1 cellular context compared by ENCODE assay signal in the genomic region with DNA sequence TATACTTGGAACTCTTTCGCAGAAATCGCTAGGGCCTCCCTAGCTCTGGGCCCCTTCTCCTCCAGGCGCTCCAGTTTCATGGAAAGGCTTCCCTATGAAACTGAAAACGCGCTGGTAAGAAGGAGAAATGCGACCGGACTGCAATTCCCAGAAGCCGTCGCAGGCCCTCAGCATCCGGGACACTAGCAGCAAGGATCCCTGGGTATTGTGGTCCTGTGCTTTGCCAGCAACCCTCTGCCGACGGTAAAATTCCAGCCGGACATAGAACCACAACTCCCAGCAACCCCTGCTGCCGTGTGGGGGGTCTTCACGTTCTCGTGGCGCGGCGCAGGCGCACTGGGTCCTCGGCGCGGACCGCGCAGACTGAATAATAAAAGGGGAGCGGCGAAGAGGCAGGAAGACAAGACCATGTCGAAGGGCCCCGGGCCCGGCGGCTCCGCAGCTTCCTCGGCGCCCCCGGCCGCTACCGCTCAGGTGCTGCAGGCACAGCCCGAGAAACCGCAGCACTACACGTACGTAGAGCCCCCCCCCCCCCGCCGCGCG.
A peak's percentile ranks its signal among the peaks of the same experiment; 100 is the strongest.
TF ChIP-seq lines count a peak whose summit lies in the region.

A gene with protein sequence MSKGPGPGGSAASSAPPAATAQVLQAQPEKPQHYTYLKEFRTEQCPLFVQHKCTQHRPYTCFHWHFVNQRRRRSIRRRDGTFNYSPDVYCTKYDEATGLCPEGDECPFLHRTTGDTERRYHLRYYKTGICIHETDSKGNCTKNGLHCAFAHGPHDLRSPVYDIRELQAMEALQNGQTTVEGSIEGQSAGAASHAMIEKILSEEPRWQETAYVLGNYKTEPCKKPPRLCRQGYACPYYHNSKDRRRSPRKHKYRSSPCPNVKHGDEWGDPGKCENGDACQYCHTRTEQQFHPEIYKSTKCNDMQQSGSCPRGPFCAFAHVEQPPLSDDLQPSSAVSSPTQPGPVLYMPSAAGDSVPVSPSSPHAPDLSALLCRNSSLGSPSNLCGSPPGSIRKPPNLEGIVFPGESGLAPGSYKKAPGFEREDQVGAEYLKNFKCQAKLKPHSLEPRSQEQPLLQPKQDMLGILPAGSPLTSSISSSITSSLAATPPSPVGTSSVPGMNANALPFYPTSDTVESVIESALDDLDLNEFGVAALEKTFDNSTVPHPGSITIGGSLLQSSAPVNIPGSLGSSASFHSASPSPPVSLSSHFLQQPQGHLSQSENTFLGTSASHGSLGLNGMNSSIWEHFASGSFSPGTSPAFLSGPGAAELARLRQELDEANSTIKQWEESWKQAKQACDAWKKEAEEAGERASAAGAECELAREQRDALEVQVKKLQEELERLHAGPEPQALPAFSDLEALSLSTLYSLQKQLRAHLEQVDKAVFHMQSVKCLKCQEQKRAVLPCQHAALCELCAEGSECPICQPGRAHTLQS (plus strand): TSS at position 334 of the 543 bp plus-strand sequence. CDS start 75 bp downstream, at position 409.

TF ChIP-seq in HepG2, 621 proteins besides CTCF, POLR2A, EP300 and RAD21 (continued from another document and continues in another):
- TF ChIP-seq, protein P1, sequence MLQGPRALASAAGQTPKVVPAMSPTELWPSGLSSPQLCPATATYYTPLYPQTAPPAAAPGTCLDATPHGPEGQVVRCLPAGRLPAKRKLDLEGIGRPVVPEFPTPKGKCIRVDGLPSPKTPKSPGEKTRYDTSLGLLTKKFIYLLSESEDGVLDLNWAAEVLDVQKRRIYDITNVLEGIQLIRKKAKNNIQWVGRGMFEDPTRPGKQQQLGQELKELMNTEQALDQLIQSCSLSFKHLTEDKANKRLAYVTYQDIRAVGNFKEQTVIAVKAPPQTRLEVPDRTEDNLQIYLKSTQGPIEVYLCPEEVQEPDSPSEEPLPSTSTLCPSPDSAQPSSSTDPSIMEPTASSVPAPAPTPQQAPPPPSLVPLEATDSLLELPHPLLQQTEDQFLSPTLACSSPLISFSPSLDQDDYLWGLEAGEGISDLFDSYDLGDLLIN (CRISPR knock-in tag; IDR thresholded peaks at IDR 0.05; ENCODE audit: borderline replicate concordance), result peak; percentile 87
- TF ChIP-seq, protein P2, sequence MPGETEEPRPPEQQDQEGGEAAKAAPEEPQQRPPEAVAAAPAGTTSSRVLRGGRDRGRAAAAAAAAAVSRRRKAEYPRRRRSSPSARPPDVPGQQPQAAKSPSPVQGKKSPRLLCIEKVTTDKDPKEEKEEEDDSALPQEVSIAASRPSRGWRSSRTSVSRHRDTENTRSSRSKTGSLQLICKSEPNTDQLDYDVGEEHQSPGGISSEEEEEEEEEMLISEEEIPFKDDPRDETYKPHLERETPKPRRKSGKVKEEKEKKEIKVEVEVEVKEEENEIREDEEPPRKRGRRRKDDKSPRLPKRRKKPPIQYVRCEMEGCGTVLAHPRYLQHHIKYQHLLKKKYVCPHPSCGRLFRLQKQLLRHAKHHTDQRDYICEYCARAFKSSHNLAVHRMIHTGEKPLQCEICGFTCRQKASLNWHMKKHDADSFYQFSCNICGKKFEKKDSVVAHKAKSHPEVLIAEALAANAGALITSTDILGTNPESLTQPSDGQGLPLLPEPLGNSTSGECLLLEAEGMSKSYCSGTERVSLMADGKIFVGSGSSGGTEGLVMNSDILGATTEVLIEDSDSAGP (CRISPR knock-in tag; IDR thresholded peaks at IDR 0.05; ENCODE audit: borderline replicate concordance), result 0 out of 2 replicates have a peak, but pooled peaks have one; percentile 63
- TF ChIP-seq MTA3 (CRISPR knock-in tag; IDR thresholded peaks at IDR 0.05) (no peak), ZZZ3 (CRISPR knock-in tag; IDR thresholded peaks at IDR 0.05; ENCODE audit: borderline replicate concordance) (no peak), ZNF7 (CRISPR knock-in tag; IDR thresholded peaks at IDR 0.05) (no peak), MEIS2 (CRISPR knock-in tag; IDR thresholded peaks at IDR 0.05) (no peak), ELF4 (CRISPR knock-in tag; IDR thresholded peaks at IDR 0.05; ENCODE audit: borderline replicate concordance) (peak; percentile 38; the same call in 1 of the 2 replicates), ZNF749 (CRISPR knock-in tag; IDR thresholded peaks at IDR 0.05; ENCODE audit: borderline replicate concordance) (no peak), SALL1 (CRISPR knock-in tag; IDR thresholded peaks at IDR 0.05) (no peak; the same call in 1 of the 2 replicates), TMF1 (CRISPR knock-in tag; IDR thresholded peaks at IDR 0.05; ENCODE audit: low read depth) (no peak), REPIN1 (CRISPR knock-in tag; IDR thresholded peaks at IDR 0.05; ENCODE audit: borderline replicate concordance, low read depth) (peak; percentile 76; the same call in 1 of the 2 replicates), ZNF460 (CRISPR knock-in tag; IDR thresholded peaks at IDR 0.05; ENCODE audit: borderline replicate concordance) (peak; percentile 37; the same call in 1 of the 2 replicates), TARDBP (CRISPR knock-in tag; IDR thresholded peaks at IDR 0.05) (peak; percentile 85), LCORL (IDR thresholded peaks at IDR 0.05) (no peak), LCORL (CRISPR knock-in tag; IDR thresholded peaks at IDR 0.05) (no peak), NFYB (CRISPR knock-in tag; IDR thresholded peaks at IDR 0.05) (peak; percentile 39; the same call in 1 of the 2 replicates), ZNF501 (CRISPR knock-in tag; IDR thresholded peaks at IDR 0.05) (peak; percentile 69), DR1 (CRISPR knock-in tag; IDR thresholded peaks at IDR 0.05) (peak; percentile 47; the same call in 1 of the 2 replicates), BRD4 (CRISPR knock-in tag; IDR thresholded peaks at IDR 0.05) (no peak; the same call in none of the 2 replicates), ZNF652 (CRISPR knock-in tag; IDR thresholded peaks at IDR 0.05; ENCODE audit: borderline replicate concordance, low read depth) (no peak; the same call in 1 of the 2 replicates), ZNF337 (CRISPR knock-in tag; IDR thresholded peaks at IDR 0.05; ENCODE audit: borderline replicate concordance, low read depth) (no peak)
- TF ChIP-seq, protein P3, sequence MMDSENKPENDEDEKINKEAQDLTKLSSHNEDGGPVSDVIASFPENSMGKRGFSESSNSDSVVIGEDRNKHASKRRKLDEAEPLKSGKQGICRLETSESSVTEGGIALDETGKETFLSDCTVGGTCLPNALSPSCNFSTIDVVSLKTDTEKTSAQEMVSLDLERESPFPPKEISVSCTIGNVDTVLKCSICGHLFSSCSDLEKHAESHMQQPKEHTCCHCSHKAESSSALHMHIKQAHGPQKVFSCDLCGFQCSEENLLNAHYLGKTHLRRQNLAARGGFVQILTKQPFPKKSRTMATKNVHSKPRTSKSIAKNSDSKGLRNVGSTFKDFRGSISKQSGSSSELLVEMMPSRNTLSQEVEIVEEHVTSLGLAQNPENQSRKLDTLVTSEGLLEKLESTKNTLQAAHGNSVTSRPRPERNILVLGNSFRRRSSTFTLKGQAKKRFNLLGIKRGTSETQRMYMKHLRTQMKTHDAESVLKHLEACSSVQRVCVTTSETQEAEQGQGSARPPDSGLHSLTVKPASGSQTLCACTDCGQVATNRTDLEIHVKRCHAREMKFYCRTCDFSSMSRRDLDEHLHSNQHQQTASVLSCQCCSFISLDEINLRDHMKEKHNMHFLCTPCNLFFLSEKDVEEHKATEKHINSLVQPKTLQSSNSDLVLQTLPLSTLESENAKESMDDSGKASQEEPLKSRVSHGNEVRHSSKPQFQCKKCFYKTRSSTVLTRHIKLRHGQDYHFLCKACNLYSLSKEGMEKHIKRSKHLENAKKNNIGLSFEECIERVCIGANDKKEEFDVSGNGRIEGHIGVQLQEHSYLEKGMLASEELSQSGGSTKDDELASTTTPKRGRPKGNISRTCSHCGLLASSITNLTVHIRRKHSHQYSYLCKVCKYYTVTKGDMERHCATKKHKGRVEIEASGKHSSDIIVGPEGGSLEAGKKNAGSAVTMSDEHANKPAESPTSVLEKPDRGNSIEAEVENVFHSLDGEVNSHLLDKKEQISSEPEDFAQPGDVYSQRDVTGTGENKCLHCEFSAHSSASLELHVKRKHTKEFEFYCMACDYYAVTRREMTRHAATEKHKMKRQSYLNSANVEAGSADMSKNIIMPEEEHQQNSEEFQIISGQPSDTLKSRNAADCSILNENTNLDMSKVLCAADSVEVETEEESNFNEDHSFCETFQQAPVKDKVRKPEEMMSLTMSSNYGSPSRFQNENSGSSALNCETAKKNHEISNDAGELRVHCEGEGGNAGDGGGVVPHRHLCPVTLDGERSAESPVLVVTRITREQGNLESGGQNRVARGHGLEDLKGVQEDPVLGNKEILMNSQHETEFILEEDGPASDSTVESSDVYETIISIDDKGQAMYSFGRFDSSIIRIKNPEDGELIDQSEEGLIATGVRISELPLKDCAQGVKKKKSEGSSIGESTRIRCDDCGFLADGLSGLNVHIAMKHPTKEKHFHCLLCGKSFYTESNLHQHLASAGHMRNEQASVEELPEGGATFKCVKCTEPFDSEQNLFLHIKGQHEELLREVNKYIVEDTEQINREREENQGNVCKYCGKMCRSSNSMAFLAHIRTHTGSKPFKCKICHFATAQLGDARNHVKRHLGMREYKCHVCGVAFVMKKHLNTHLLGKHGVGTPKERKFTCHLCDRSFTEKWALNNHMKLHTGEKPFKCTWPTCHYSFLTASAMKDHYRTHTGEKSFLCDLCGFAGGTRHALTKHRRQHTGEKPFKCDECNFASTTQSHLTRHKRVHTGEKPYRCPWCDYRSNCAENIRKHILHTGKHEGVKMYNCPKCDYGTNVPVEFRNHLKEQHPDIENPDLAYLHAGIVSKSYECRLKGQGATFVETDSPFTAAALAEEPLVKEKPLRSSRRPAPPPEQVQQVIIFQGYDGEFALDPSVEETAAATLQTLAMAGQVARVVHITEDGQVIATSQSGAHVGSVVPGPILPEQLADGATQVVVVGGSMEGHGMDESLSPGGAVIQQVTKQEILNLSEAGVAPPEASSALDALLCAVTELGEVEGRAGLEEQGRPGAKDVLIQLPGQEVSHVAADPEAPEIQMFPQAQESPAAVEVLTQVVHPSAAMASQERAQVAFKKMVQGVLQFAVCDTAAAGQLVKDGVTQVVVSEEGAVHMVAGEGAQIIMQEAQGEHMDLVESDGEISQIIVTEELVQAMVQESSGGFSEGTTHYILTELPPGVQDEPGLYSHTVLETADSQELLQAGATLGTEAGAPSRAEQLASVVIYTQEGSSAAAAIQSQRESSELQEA (CRISPR knock-in tag; IDR thresholded peaks at IDR 0.05; ENCODE audit: not compliant biosample characterization), result peak; percentile 23
- TF ChIP-seq, protein P4, sequence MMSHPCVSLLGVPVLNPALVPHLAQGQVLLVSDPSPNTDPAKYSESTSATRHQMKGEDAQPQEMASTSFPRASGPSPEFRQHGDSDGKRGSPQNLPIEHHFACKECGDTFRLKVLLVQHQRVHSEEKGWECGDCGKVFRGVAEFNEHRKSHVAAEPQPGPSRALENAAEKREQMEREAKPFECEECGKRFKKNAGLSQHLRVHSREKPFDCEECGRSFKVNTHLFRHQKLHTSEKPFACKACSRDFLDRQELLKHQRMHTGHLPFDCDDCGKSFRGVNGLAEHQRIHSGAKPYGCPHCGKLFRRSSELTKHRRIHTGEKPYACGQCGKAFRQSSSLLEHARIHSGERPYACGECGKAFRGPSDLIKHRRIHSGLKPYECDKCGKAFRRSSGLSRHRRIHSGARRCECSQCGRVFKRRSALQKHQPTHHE (CRISPR knock-in tag; IDR thresholded peaks at IDR 0.05; ENCODE audit: borderline replicate concordance), result 0 out of 2 replicates have a peak, but pooled peaks have one; percentile 11
- TF ChIP-seq, protein P5, sequence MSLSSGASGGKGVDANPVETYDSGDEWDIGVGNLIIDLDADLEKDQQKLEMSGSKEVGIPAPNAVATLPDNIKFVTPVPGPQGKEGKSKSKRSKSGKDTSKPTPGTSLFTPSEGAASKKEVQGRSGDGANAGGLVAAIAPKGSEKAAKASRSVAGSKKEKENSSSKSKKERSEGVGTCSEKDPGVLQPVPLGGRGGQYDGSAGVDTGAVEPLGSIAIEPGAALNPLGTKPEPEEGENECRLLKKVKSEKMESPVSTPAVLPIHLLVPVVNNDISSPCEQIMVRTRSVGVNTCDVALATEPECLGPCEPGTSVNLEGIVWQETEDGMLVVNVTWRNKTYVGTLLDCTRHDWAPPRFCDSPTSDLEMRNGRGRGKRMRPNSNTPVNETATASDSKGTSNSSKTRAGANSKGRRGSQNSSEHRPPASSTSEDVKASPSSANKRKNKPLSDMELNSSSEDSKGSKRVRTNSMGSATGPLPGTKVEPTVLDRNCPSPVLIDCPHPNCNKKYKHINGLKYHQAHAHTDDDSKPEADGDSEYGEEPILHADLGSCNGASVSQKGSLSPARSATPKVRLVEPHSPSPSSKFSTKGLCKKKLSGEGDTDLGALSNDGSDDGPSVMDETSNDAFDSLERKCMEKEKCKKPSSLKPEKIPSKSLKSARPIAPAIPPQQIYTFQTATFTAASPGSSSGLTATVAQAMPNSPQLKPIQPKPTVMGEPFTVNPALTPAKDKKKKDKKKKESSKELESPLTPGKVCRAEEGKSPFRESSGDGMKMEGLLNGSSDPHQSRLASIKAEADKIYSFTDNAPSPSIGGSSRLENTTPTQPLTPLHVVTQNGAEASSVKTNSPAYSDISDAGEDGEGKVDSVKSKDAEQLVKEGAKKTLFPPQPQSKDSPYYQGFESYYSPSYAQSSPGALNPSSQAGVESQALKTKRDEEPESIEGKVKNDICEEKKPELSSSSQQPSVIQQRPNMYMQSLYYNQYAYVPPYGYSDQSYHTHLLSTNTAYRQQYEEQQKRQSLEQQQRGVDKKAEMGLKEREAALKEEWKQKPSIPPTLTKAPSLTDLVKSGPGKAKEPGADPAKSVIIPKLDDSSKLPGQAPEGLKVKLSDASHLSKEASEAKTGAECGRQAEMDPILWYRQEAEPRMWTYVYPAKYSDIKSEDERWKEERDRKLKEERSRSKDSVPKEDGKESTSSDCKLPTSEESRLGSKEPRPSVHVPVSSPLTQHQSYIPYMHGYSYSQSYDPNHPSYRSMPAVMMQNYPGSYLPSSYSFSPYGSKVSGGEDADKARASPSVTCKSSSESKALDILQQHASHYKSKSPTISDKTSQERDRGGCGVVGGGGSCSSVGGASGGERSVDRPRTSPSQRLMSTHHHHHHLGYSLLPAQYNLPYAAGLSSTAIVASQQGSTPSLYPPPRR (CRISPR knock-in tag; IDR thresholded peaks at IDR 0.05; ENCODE audit: borderline replicate concordance), result peak; percentile 53
- TF ChIP-seq, protein P6, sequence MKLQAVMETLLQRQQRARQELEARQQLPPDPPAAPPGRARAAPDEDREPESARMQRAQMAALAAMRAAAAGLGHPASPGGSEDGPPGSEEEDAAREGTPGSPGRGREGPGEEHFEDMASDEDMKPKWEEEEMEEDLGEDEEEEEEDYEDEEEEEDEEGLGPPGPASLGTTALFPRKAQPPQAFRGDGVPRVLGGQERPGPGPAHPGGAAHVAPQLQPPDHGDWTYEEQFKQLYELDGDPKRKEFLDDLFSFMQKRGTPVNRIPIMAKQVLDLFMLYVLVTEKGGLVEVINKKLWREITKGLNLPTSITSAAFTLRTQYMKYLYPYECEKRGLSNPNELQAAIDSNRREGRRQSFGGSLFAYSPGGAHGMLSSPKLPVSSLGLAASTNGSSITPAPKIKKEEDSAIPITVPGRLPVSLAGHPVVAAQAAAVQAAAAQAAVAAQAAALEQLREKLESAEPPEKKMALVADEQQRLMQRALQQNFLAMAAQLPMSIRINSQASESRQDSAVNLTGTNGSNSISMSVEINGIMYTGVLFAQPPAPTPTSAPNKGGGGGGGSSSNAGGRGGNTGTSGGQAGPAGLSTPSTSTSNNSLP (IDR thresholded peaks at IDR 0.05; ENCODE audit: low read depth, low read length), result no peak
